ENCODE assay signal across 11 cellular contexts in the genomic region with DNA sequence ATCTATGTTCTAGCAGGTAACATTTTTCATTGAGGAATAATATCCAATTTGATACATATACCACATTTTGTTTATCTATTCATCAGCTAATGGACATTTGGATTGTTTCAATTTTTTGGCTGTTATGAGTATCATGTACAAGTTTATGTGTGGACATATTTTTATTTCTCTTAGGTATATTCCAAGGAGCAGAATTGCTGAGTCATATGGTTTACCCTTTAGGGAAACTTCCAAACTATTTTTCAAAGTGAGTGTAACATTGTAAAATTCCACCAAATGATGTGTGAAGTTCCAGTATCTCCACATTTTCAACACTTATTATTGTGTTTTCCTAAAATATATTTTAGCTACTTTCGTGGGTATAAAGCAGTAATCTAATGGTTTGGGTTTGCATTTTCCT.
"Had no signal": no experiment of that assay in that cellular context is flagged by ENCODE, and none has a peak within 500 bp of the region (broad histone marks: within the 10 kb centered on the region; RNA-seq: fewer than 3 reads in every experiment).

No MANE protein-coding gene starts in this region.

- FAIRE-seq: H1, H54 had no signal

- H3K36me3 ChIP-seq: HAP-1 had no signal

- H3K9me3 ChIP-seq: HAP-1 had no signal

- H3K4me3 ChIP-seq: GM23248, GM23338, HAP-1 had no signal

- H2AFZ ChIP-seq: GM23248, GM23338 had no signal

- H3K4me2 ChIP-seq: GM23338 had no signal

- ATAC-seq: GM23338, HCT116 had no signal

- H3K9ac ChIP-seq: GM23248 had no signal

- H3K27ac ChIP-seq: GM23248 had no signal

- H3K4me1 ChIP-seq: HAP-1 had no signal

- DNase-seq: GM23248, GOT3, H7, H9, HCEC 1CT, HFFc6 had no signal
